In genomic region chr12:16955083-16955657, GRCh38 we compare ENCODE assay signal across 13 cellular contexts.
DNase-seq lines count a peak whose midpoint lies in the region; ATAC-seq, FAIRE-seq and TF ChIP-seq lines count a peak whose summit lies in the region.
"Had no signal": no experiment of that assay in that cellular context is flagged by ENCODE, and none has a peak within 500 bp of the region (broad histone marks: within the 10 kb centered on the region; RNA-seq: fewer than 3 reads in every experiment).

No MANE protein-coding gene starts in this region.

- peak; percentile 91 for ATAC-seq in GM19395 (IDR thresholded peaks at IDR 0.05; ENCODE audit: unreplicated experiment)
- peak; percentile 55 for ATAC-seq in HG03135 (IDR thresholded peaks at IDR 0.05; ENCODE audit: unreplicated experiment)
- peak; percentile 28 for ATAC-seq in activated T-helper 17 cell treated with anti-CD3 and anti-CD28 coated beads, Interleukin-2, amount 50 U/mL, for 72 hours (replicated peaks)
- ATAC-seq: activated naive CD8-positive, alpha-beta T cell treated with anti-CD3 and anti-CD28 coated beads, Interleukin-2, amount 50 U/mL, for 24 hours; pancreas had no signal

- H3K36me3 ChIP-seq in kidney (ENCODE audit: control insufficient read depth in 1 of 2, insufficient read depth in 2 of 2, low read length in 2 of 2): no peaks in the 10 kb centered on the region
- H3K36me3 ChIP-seq: pancreas had no signal

- no peaks in the 10 kb centered on the region for H3K36me3 Mint-ChIP-seq in activated T-helper 17 cell treated with anti-CD3 and anti-CD28 coated beads, Interleukin-2, amount 50 U/mL, for 72 hours (ENCODE audit: low read depth)
- H3K36me3 Mint-ChIP-seq: memory B cell had no signal

- H3K4me1 Mint-ChIP-seq in activated T-helper 17 cell treated with anti-CD3 and anti-CD28 coated beads, Interleukin-2, amount 50 U/mL, for 72 hours: no peaks in the 10 kb centered on the region
- H3K4me1 Mint-ChIP-seq: activated naive CD8-positive, alpha-beta T cell treated with anti-CD3 and anti-CD28 coated beads, Interleukin-2, amount 50 U/mL, for 24 hours; memory B cell had no signal

- H3K4me1 ChIP-seq in kidney (ENCODE audit: control insufficient read depth in 1 of 2, insufficient read depth in 1 of 2, low read depth in 1 of 2, low read length in 2 of 2): no peaks in the 10 kb centered on the region
- H3K4me1 ChIP-seq: pancreas had no signal

- no peak overlapping the region for H3K27ac Mint-ChIP-seq in activated T-helper 17 cell treated with anti-CD3 and anti-CD28 coated beads, Interleukin-2, amount 50 U/mL, for 72 hours
- H3K27ac Mint-ChIP-seq: activated naive CD8-positive, alpha-beta T cell treated with anti-CD3 and anti-CD28 coated beads, Interleukin-2, amount 50 U/mL, for 24 hours; memory B cell had no signal

- H3K27ac ChIP-seq in kidney (ENCODE audit: low read depth in 2 of 2, low read length in 2 of 2): no peak overlapping the region
- H3K27ac ChIP-seq: pancreas had no signal

- DNase-seq in retinal pigment epithelial cell (ENCODE audit: low read depth) (peak; percentile 2), kidney (no peak), SKM-1 (lab: John Stamatoyannopoulos, UW; ENCODE audit: unreplicated experiment) (no peak), NCI-H748 treated with DMSO at 0.1 percent for 48 hours (lab: John Stamatoyannopoulos, UW) (no peak)
- DNase-seq: activated naive CD8-positive, alpha-beta T cell treated with anti-CD3 and anti-CD28 coated beads, Interleukin-2, amount 50 U/mL, for 24 hours; effector CD8-positive, alpha-beta T cell; pancreas; stimulated activated CD4-positive, alpha-beta T cell treated with anti-CD3 and anti-CD28 coated beads, Interleukin-4, amount 100 ng/mL, for 24 hours; T-helper 2 cell had no signal

- no peak overlapping the region for H3K9ac ChIP-seq in kidney (ENCODE audit: low read length in 2 of 2)

- no peaks in the 10 kb centered on the region for H3K9me3 Mint-ChIP-seq in activated T-helper 17 cell treated with anti-CD3 and anti-CD28 coated beads, Interleukin-2, amount 50 U/mL, for 72 hours

- no peak for TF ChIP-seq CTCF in retinal pigment epithelial cell (conservative IDR thresholded peaks at IDR 0.05; ENCODE audit: low read depth, low read length)
- no peak for TF ChIP-seq CTCF in kidney (IDR thresholded peaks at IDR 0.05; ENCODE audit: borderline replicate concordance, extremely low read depth, insufficient read depth)

- H3K9me3 ChIP-seq in kidney (ENCODE audit: control insufficient read depth in 1 of 2, low read length in 2 of 2): no peaks in the 10 kb centered on the region
- H3K9me3 ChIP-seq: pancreas had no signal

- no peaks in the 10 kb centered on the region for H3K27me3 Mint-ChIP-seq in activated T-helper 17 cell treated with anti-CD3 and anti-CD28 coated beads, Interleukin-2, amount 50 U/mL, for 72 hours
- H3K27me3 Mint-ChIP-seq: activated naive CD8-positive, alpha-beta T cell treated with anti-CD3 and anti-CD28 coated beads, Interleukin-2, amount 50 U/mL, for 24 hours; memory B cell had no signal

- H3K4me3 Mint-ChIP-seq in activated T-helper 17 cell treated with anti-CD3 and anti-CD28 coated beads, Interleukin-2, amount 50 U/mL, for 72 hours: no peak overlapping the region
- H3K4me3 Mint-ChIP-seq: activated naive CD8-positive, alpha-beta T cell treated with anti-CD3 and anti-CD28 coated beads, Interleukin-2, amount 50 U/mL, for 24 hours; memory B cell had no signal

- no peak overlapping the region for H3K4me3 ChIP-seq in retinal pigment epithelial cell (ENCODE audit: low read length)
- H3K4me3 ChIP-seq in kidney (ENCODE audit: low read length in 2 of 2): no peak overlapping the region
- H3K4me3 ChIP-seq: pancreas had no signal

- FAIRE-seq in kidney (lab: Jason Lieb, UNC): no peak
- FAIRE-seq: pancreas had no signal

- intact Hi-C loops in kidney (cut with DNase I): no loop called here

Comparison
In these comparisons a context has a peak if more than half of its experiments do, and no peak if none do; other contexts are left out.
1. ATAC-seq: peak in every context shown above with its lines; median percentile 91 in GM19395; 55 in HG03135; 28 in activated T-helper 17 cell treated with anti-CD3 and anti-CD28 coated beads, Interleukin-2, amount 50 U/mL, for 72 hours.